ENCODE assay signal across 9 cellular contexts in genomic region chr16:58001781-58002410, GRCh38. TPM values are rescaled to one million over a fixed set of nuclear protein-coding genes. Genes with fewer than 3 reads are reported as not detected.
A peak's percentile ranks its signal among the peaks of the same experiment; 100 is the strongest.
DNase-seq lines count a peak whose midpoint lies in the region; ATAC-seq and TF ChIP-seq lines count a peak whose summit lies in the region.
"Had no signal": no experiment of that assay in that cellular context is flagged by ENCODE, and none has a peak within 500 bp of the region (broad histone marks: within the 10 kb centered on the region; RNA-seq: fewer than 3 reads in every experiment).

No MANE protein-coding gene starts in this region.

- H3K36me3 Mint-ChIP-seq in activated naive CD4-positive, alpha-beta T cell treated with anti-CD3 and anti-CD28 coated beads, Interleukin-2, amount 50 U/mL, for 72 hours, result peaks cover 0 to 4% of the 10 kb centered on the region in 2 donors

- H3K27ac Mint-ChIP-seq in activated naive CD4-positive, alpha-beta T cell treated with anti-CD3 and anti-CD28 coated beads, Interleukin-2, amount 50 U/mL, for 72 hours, result peak overlapping the region; percentile 72 to 84

- ATAC-seq in SK-N-SH treated with all-trans-retinoic acid at 6 μM for 48 hours (no peak), left lobe of liver (no peak)
- no peak for ATAC-seq in activated naive CD4-positive, alpha-beta T cell treated with anti-CD3 and anti-CD28 coated beads, Interleukin-2, amount 50 U/mL, for 72 hours

- H3K4me1 ChIP-seq in SK-N-SH (ENCODE audit: control insufficient read depth in 1 of 2, insufficient read depth in 2 of 2, low read depth in 1 of 2, low read length in 1 of 2) (peaks cover 0 to 18% of the 10 kb centered on the region in 2 experiments; a peak in 2 of 4 replicates), iPS-20b (ENCODE audit: insufficient read depth, low read length) (no peaks in the 10 kb centered on the region), stomach (peaks cover 25 to 51% (median 44%) of the 10 kb centered on the region in 4 donors)

- TF ChIP-seq EP300 in SK-N-SH (IDR thresholded peaks at IDR 0.05; ENCODE audit: borderline replicate concordance in 1 of 2, low read depth in 1 of 2, low read length in 1 of 2) (no peak), stomach (IDR thresholded peaks at IDR 0.05) (no peak)

- no peak overlapping the region; the same call in 1 of the 2 replicates for H2AFZ ChIP-seq in SK-N-SH (ENCODE audit: low read depth)

- DNase-seq in SK-N-SH, result no peak
- no peak for DNase-seq in activated naive CD4-positive, alpha-beta T cell treated with anti-CD3 and anti-CD28 coated beads, Interleukin-2, amount 50 U/mL, for 72 hours (ENCODE audit: low spot score in 2 of 2)
- no peak for DNase-seq in stomach
- no peak for DNase-seq in activated gamma-delta T cell treated with Interleukin-2 at 50 U/mL for 16 hours
- no peak for DNase-seq in left lobe of liver (ENCODE audit: low spot score)
- no peak for DNase-seq in SHP77 treated with DMSO at 0.1 percent for 48 hours (lab: John Stamatoyannopoulos, UW)

- H3F3A ChIP-seq in SK-N-SH (replicated peaks; ENCODE audit: insufficient read depth), result peaks cover 4% of the 10 kb centered on the region

- peak overlapping the region; percentile 88 to 94 for H3K4me3 ChIP-seq in SK-N-SH (ENCODE audit: low read depth in 2 of 2, low read length in 1 of 2)
- H3K4me3 ChIP-seq in iPS-20b (ENCODE audit: low read length), result peak overlapping the region; percentile 89
- H3K4me3 ChIP-seq in stomach, result peak overlapping the region; percentile 60 to 84 (median 73)

- H3K9me3 ChIP-seq in SK-N-SH, result no peaks in the 10 kb centered on the region
- no peaks in the 10 kb centered on the region for H3K9me3 ChIP-seq in iPS-20b (ENCODE audit: insufficient read depth, low read depth, low read length)
- no peaks in the 10 kb centered on the region for H3K9me3 ChIP-seq in stomach

- CTCF ChIA-PET in SK-N-SH (lab: Yijun Ruan, JAX), result interaction anchor here (0.6 to 6.2 kb wide), 24 partner anchors 8 to 486 kb away, joined by 3 to 71 read pairs (median 5); partner anchors contain the start of gene CFAP20

- no peak for TF ChIP-seq CTCF in SK-N-SH (IDR thresholded peaks at IDR 0.05)
- no peak for TF ChIP-seq CTCF in stomach (IDR thresholded peaks at IDR 0.05)

- H4K20me1 ChIP-seq in SK-N-SH (ENCODE audit: insufficient read depth), result 0 out of 2 replicates have a peak, but pooled peaks cover 6% of the 10 kb centered on the region

- POLR2A ChIA-PET in SK-N-SH (lab: Yijun Ruan, JAX), result interaction anchor here (1.0 kb wide), 1 partner anchor 127 kb away, joined by 4 read pairs; the partner anchor contains the start of gene CFAP20

- WGBS in SK-N-SH (ENCODE audit: low lambda C conversion rate), result 36% methylated on average over 10 of the region's 10 CpGs
- WGBS in stomach, 5 donors, result 24 to 37% (median 28%) methylated on average over 7 to 10 of the region's 10 CpGs

- peak overlapping the region in 1 of 2 experiments; percentile 80; a peak in 2 of 4 replicates for H3K27ac ChIP-seq in SK-N-SH (ENCODE audit: low read depth in 2 of 2, low read length in 1 of 2)
- H3K27ac ChIP-seq in iPS-20b (ENCODE audit: low read length), result no peak overlapping the region
- peak overlapping the region in 4 of 5 donors; percentile 88 to 94 (median 92) for H3K27ac ChIP-seq in stomach

- H3K4me2 ChIP-seq in SK-N-SH, result peak overlapping the region; percentile 100

- H3K9me2 ChIP-seq in SK-N-SH, result no peaks in the 10 kb centered on the region

- intact Hi-C loops in stomach (cut with DNase I; ENCODE audit: low total_unique reads), result loop anchor here (10.0 kb wide), 1 partner anchor 247 kb away; no protein-coding TSS in a partner anchor

- H3K79me2 ChIP-seq in SK-N-SH (ENCODE audit: insufficient read depth), result peaks cover 34% of the 10 kb centered on the region

- no peaks in the 10 kb centered on the region for H3K9me3 Mint-ChIP-seq in activated naive CD4-positive, alpha-beta T cell treated with anti-CD3 and anti-CD28 coated beads, Interleukin-2, amount 50 U/mL, for 72 hours

- no peak for TF ChIP-seq RAD21 in SK-N-SH (IDR thresholded peaks at IDR 0.05; ENCODE audit: low read length)

- H3K36me3 ChIP-seq in SK-N-SH (replicated peaks in 1 of 2; ENCODE audit: control insufficient read depth in 1 of 2, insufficient read depth in 2 of 2, low read length in 1 of 2), result peaks cover 12 to 20% of the 10 kb centered on the region in 2 experiments
- peaks cover 43% of the 10 kb centered on the region for H3K36me3 ChIP-seq in iPS-20b (ENCODE audit: insufficient read depth, low read depth, low read length)
- peaks cover 12 to 42% (median 36%) of the 10 kb centered on the region in 4 donors for H3K36me3 ChIP-seq in stomach

- H3K27me3 ChIP-seq in SK-N-SH (ENCODE audit: insufficient read depth), result no peaks in the 10 kb centered on the region
- H3K27me3 ChIP-seq in iPS-20b (ENCODE audit: insufficient read depth, low read length), result peaks cover 6% of the 10 kb centered on the region; the same call in 1 of the 2 replicates
- H3K27me3 ChIP-seq in stomach, result no peaks in the 10 kb centered on the region

- 0 out of 2 replicates have a peak overlapping the region, but pooled peaks have one; percentile 15 for H3K9ac ChIP-seq in SK-N-SH
- peak overlapping the region; percentile 75; the same call in 1 of the 2 replicates for H3K9ac ChIP-seq in iPS-20b (ENCODE audit: low read depth, low read length)

- no peak for TF ChIP-seq POLR2A in stomach (IDR thresholded peaks at IDR 0.05)

TF ChIP-seq in SK-N-SH, 30 proteins besides CTCF, POLR2A, EP300 and RAD21 (continues in another document):
- no peak for TF ChIP-seq RCOR1 (IDR thresholded peaks at IDR 0.05; ENCODE audit: low read length)
- no peak for TF ChIP-seq NFIC (IDR thresholded peaks at IDR 0.05; ENCODE audit: borderline replicate concordance)
- no peak for TF ChIP-seq RXRA (IDR thresholded peaks at IDR 0.05; ENCODE audit: borderline replicate concordance, low read depth)
- no peak for TF ChIP-seq MAX (IDR thresholded peaks at IDR 0.05; ENCODE audit: low read depth)
- no peak for TF ChIP-seq EZH2phosphoT487 (IDR thresholded peaks at IDR 0.05; ENCODE audit: borderline replicate concordance, low read depth)
- TF ChIP-seq FOSL2 (IDR thresholded peaks at IDR 0.05; ENCODE audit: borderline replicate concordance, low read depth), result no peak
- TF ChIP-seq TCF12 (IDR thresholded peaks at IDR 0.05), result no peak

TF ChIP-seq in SK-N-SH treated with all-trans-retinoic acid at 6 μM for 48 hours, 23 proteins besides CTCF, POLR2A, EP300 and RAD21:
- TF ChIP-seq ZFP3 (CRISPR knock-in tag; IDR thresholded peaks at IDR 0.05), result no peak
- TF ChIP-seq TCF4 (CRISPR knock-in tag; IDR thresholded peaks at IDR 0.05; ENCODE audit: borderline replicate concordance), result no peak
- TF ChIP-seq TOX (CRISPR knock-in tag; IDR thresholded peaks at IDR 0.05; ENCODE audit: borderline replicate concordance), result no peak

RNA-seq across cellular contexts. Expression of gene USB1, which starts 0.7 kb away (rescaled TPM):
- polyA plus RNA-seq in SK-N-SH (2012; rRNA removed), result 87.3 and 94.1 TPM in 2 replicates
- 53.0 and 69.3 TPM in 2 replicates for polyA plus RNA-seq in SK-N-SH (2012; cell fraction: cytosol; rRNA removed)
- polyA plus RNA-seq in SK-N-SH (2012; cell fraction: nucleus; rRNA removed), result 39.0 and 44.4 TPM in 2 replicates
- 10 to 100 TPM; 39.8 to 50.6 TPM for total RNA-seq in activated naive CD4-positive, alpha-beta T cell treated with anti-CD3 and anti-CD28 coated beads, Interleukin-2, amount 50 U/mL, for 72 hours
- total RNA-seq in stomach, result 10 to 100 TPM in 2 of 5 donors, 1 to 10 TPM in 3; 4.1 to 54.0 (median 8.1) TPM
- 10 to 100 TPM; 18.9 to 28.6 (median 28.0) TPM for polyA plus RNA-seq in stomach
- total RNA-seq in left lobe of liver, result 28.4 TPM

RNA-seq across cellular contexts. Expression of gene ZNF319, which starts 1.4 kb away (rescaled TPM):
- 4.8 and 7.6 TPM in 2 replicates for polyA plus RNA-seq in SK-N-SH (2012; rRNA removed)
- polyA plus RNA-seq in SK-N-SH (2012; cell fraction: cytosol; rRNA removed), result 3.2 and 5.1 TPM in 2 replicates
- 8.5 and 8.8 TPM in 2 replicates for polyA plus RNA-seq in SK-N-SH (2012; cell fraction: nucleus; rRNA removed)
- total RNA-seq in activated naive CD4-positive, alpha-beta T cell treated with anti-CD3 and anti-CD28 coated beads, Interleukin-2, amount 50 U/mL, for 72 hours, result 1 to 10 TPM; 3.1 to 5.6 TPM
- total RNA-seq in stomach, result 10 to 100 TPM in 1 of 5 donors, 1 to 10 TPM in 3, not detected in 1; 2.4 to 11.0 (median 5.3) TPM
- 1 to 10 TPM; 1.4 to 2.7 (median 2.2) TPM for polyA plus RNA-seq in stomach
- total RNA-seq in left lobe of liver, result 3.6 TPM

RNA-seq across cellular contexts. Expression of gene MMP15, which starts 23.7 kb away (rescaled TPM):
- 2.6 and 3.1 TPM in 2 replicates for polyA plus RNA-seq in SK-N-SH (2012; rRNA removed)
- polyA plus RNA-seq in SK-N-SH (2012; cell fraction: cytosol; rRNA removed), result 1.1 and 2.2 TPM in 2 replicates
- 3.5 and 3.9 TPM in 2 replicates for polyA plus RNA-seq in SK-N-SH (2012; cell fraction: nucleus; rRNA removed)
- under 1 TPM; 0.07 to 0.76 TPM for total RNA-seq in activated naive CD4-positive, alpha-beta T cell treated with anti-CD3 and anti-CD28 coated beads, Interleukin-2, amount 50 U/mL, for 72 hours
- total RNA-seq in stomach, result 100 to 1,000 TPM in 1 of 5 donors, 10 to 100 TPM in 4; 19.3 to 140 (median 43.3) TPM
- polyA plus RNA-seq in stomach, result 10 to 100 TPM in 2 of 3 donors, 1 to 10 TPM in 1; 8.1 to 24.0 (median 15.5) TPM
- total RNA-seq in left lobe of liver, result 39.5 TPM

RNA-seq across cellular contexts. Expression of gene CNGB1, which starts 31.0 kb away (rescaled TPM):
- polyA plus RNA-seq in SK-N-SH (2012; rRNA removed) (0.05 TPM in 1 of 2 replicates, not detected in the other), stomach (under 1 TPM in 1 of 3 donors, not detected in 2; 0.08 TPM)
- polyA plus RNA-seq in SK-N-SH (2012; cell fraction: cytosol; rRNA removed), result under 0.01 TPM in 1 of 2 replicates, not detected in the other
- polyA plus RNA-seq in SK-N-SH (2012; cell fraction: nucleus; rRNA removed), result 0.05 TPM in 1 of 2 replicates, not detected in the other
- under 1 TPM in 1 of 2 donors, not detected in 1; 0.51 TPM for total RNA-seq in activated naive CD4-positive, alpha-beta T cell treated with anti-CD3 and anti-CD28 coated beads, Interleukin-2, amount 50 U/mL, for 72 hours
- total RNA-seq in stomach (10 to 100 TPM in 1 of 5 donors, under 1 TPM in 1, not detected in 3; 0.73 to 18.0 TPM), left lobe of liver (not detected)
- total RNA-seq: A172 had no signal

Comparison
In these comparisons a context has a peak if more than half of its experiments do, and no peak if none do; other contexts are left out.
1. RNA of gene MMP15, which starts 23.7 kb away (total RNA-seq): 19.3 to 140 TPM in stomach and 39.5 TPM in left lobe of liver (single experiment); 0.07 to 0.76 TPM in activated naive CD4-positive, alpha-beta T cell treated with anti-CD3 and anti-CD28 coated beads, Interleukin-2, amount 50 U/mL, for 72 hours; every median in the first group is over 10 times any median in the second.
2. Peak in every context shown above with its lines, with median percentiles within 50 percentile points of each other: H3K4me3 ChIP-seq.